ENCODE assay signal across 25 cellular contexts in the genomic region with DNA sequence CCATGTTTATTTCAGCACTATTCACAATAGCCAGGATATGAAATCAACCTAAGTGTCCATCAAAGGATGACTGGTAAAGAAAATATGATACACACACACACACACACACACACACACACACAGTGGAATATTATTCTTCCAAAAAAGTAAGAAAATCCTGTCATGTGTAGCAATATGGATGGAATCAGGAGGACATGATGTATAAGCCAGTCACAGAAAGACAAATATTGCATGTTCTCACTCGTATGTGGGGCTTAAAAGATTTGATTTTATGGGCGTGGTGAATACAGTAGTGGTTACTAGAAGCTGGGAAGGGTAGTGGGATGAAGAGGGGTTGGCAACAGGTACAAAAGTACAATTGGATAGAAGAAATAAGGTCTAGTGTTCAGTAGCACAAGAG.
"Had no signal": no experiment of that assay in that cellular context is flagged by ENCODE, and none has a peak within 500 bp of the region (broad histone marks: within the 10 kb centered on the region; RNA-seq: fewer than 3 reads in every experiment).

No MANE protein-coding gene starts in this region.

- H3K27ac ChIP-seq: cardiac muscle cell, SJCRH30, SK-N-MC had no signal

- H3K36me3 Mint-ChIP-seq: brain had no signal

- H3K4me3 ChIP-seq: cardiac muscle cell, SJCRH30, SK-N-MC had no signal

- H3K36me3 ChIP-seq: cardiac muscle cell, SJCRH30 had no signal

- H3K4me3 Mint-ChIP-seq: activated CD8-positive, alpha-beta T cell treated with anti-CD3 and anti-CD28 coated beads, Interleukin-2, amount 10 ng/mL, durations not matched to agents 7 days and 5 days; activated naive CD4-positive, alpha-beta T cell treated with anti-CD3 and anti-CD28 coated beads, Interleukin-2, amount 10 ng/mL, durations not matched to agents 7 days and 5 days; activated T-cell treated with anti-CD3 and anti-CD28 coated beads, Interleukin-2, amount 50 U/mL, for 4 hours; brain; central memory CD8-positive, alpha-beta T cell had no signal

- H3K9me3 ChIP-seq: SJCRH30 had no signal

- DNase-seq: activated CD4-positive, alpha-beta T cell treated with anti-CD3 and anti-CD28 coated beads, Interleukin-2, amount 50 U/mL, for 4 hours; activated CD8-positive, alpha-beta T cell treated with anti-CD3 and anti-CD28 coated beads, Interleukin-2, amount 10 ng/mL, durations not matched to agents 7 days and 5 days; activated effector memory CD4-positive, alpha-beta T cell treated with Interleukin-2 at 50 U/mL for 16 hours; activated naive CD4-positive, alpha-beta T cell treated with anti-CD3 and anti-CD28 coated beads, Interleukin-2, amount 10 ng/mL, durations not matched to agents 7 days and 5 days; activated naive CD8-positive, alpha-beta T cell treated with anti-CD3 and anti-CD28 coated beads, Interleukin-2, amount 50 U/mL, for 24 hours; activated T-cell treated with anti-CD3 and anti-CD28 coated beads, Interleukin-2, amount 50 U/mL, for 4 hours; anterior cingulate cortex; NCI-H1105; NCI-H1417 treated with DMSO at 0.1 percent for 48 hours; NCI-H187 treated with DMSO at 0.1 percent for 48 hours; NCI-H2081; NCI-H345; NCI-H524 treated with DMSO at 0.1 percent for 48 hours; SHP77; SJCRH30 had no signal

- ATAC-seq: activated CD8-positive, alpha-beta T cell treated with anti-CD3 and anti-CD28 coated beads, Interleukin-2, amount 10 ng/mL, durations not matched to agents 7 days and 5 days; activated naive CD8-positive, alpha-beta T cell treated with anti-CD3 and anti-CD28 coated beads, Interleukin-2, amount 50 U/mL, for 24 hours; Panc1 had no signal

- H3K27me3 Mint-ChIP-seq: brain had no signal

- H3K27me3 ChIP-seq: cardiac muscle cell had no signal

- H3K27ac Mint-ChIP-seq: activated CD4-positive, alpha-beta T cell treated with anti-CD3 and anti-CD28 coated beads, Interleukin-2, amount 10 ng/mL, durations not matched to agents 24 days and 14 days; activated CD8-positive, alpha-beta T cell treated with anti-CD3 and anti-CD28 coated beads, Interleukin-2, amount 10 ng/mL, durations not matched to agents 7 days and 5 days; activated naive CD4-positive, alpha-beta T cell treated with anti-CD3 and anti-CD28 coated beads, Interleukin-2, amount 10 ng/mL, durations not matched to agents 7 days and 5 days; activated naive CD8-positive, alpha-beta T cell; activated naive CD8-positive, alpha-beta T cell treated with anti-CD3 and anti-CD28 coated beads, Interleukin-2, amount 50 U/mL, for 24 hours; activated T-helper 1 cell treated with anti-CD3 and anti-CD28 coated beads, Interleukin-12 subunit alpha, Interleukin-12 subunit beta, Interleukin-2, Interleukin-4 antibody, amounts not matched to agents 30 ng/mL and 10 ng/mL and 1 ng/mL, durations not matched to agents 14 hours and 24 hours and 36 hours; brain; T-helper 1 cell treated with Interleukin-12 subunit alpha and Interleukin-12 subunit beta and Interleukin-4 antibody, amounts not matched to agents 30 μg/mL and 1 μg/mL, for 36 hours had no signal

- H3K4me1 ChIP-seq: SJCRH30 had no signal

- H3K9me3 Mint-ChIP-seq: activated naive CD4-positive, alpha-beta T cell treated with anti-CD3 and anti-CD28 coated beads, Interleukin-2, amount 10 ng/mL, durations not matched to agents 7 days and 5 days; activated naive CD8-positive, alpha-beta T cell treated with anti-CD3 and anti-CD28 coated beads, Interleukin-2, amount 50 U/mL, for 24 hours; activated T-cell treated with anti-CD3 and anti-CD28 coated beads, Interleukin-2, amount 50 U/mL, for 4 hours; brain; central memory CD8-positive, alpha-beta T cell; T-helper 2 cell treated with Interferon-gamma antibody and Interleukin-4, amounts not matched to agents 5 μg/mL and 100 μg/mL, for 36 hours had no signal
